In genomic region chrX:150225756-150226155, GRCh38 we compare ENCODE assay signal across 28 cellular contexts.
"Had no signal": no experiment of that assay in that cellular context is flagged by ENCODE, and none has a peak within 500 bp of the region (broad histone marks: within the 10 kb centered on the region; RNA-seq: fewer than 3 reads in every experiment).

No MANE protein-coding gene starts in this region.

- H3K4me1 ChIP-seq: adrenal gland, ascending aorta, esophagus squamous epithelium, left lung, testis, vagina had no signal

- H3K4me3 ChIP-seq: adrenal gland, ascending aorta, dorsolateral prefrontal cortex, esophagus squamous epithelium, gastrocnemius medialis, left lung, lung, testis, vagina had no signal

- FAIRE-seq: colon, small intestine had no signal

- H3K9me3 ChIP-seq: adrenal gland, ascending aorta, esophagus squamous epithelium, gastrocnemius medialis, left lung, testis, vagina had no signal

- H3K27me3 ChIP-seq: adrenal gland, ascending aorta, brain microvascular endothelial cell, esophagus squamous epithelium, gastrocnemius medialis, left lung, testis, vagina had no signal

- H3K36me3 ChIP-seq: adrenal gland, ascending aorta, brain microvascular endothelial cell, esophagus squamous epithelium, gastrocnemius medialis, left lung, vagina had no signal

- DNase-seq: activated CD4-positive, CD25-positive, alpha-beta regulatory T cell treated with anti-CD3 and anti-CD28 coated beads, Interleukin-2, amount 50 U/mL, for 72 hours; activated CD8-positive, alpha-beta memory T cell treated with anti-CD3 and anti-CD28 coated beads, Interleukin-2, amount 50 U/mL, for 48 hours; activated naive CD4-positive, alpha-beta T cell; activated T-cell treated with anti-CD3 and anti-CD28 coated beads, Interleukin-2, amount 50 U/mL, for 4 hours; adrenal gland; brain microvascular endothelial cell; central memory CD4-positive, alpha-beta T cell; dorsolateral prefrontal cortex; esophagus squamous epithelium; gastrocnemius medialis; hippocampal formation; immature natural killer cell; kidney glomerular epithelial cell; left lung; naive thymus-derived CD4-positive, alpha-beta T cell; occipital lobe; posterior cingulate gyrus; small intestine; stimulated activated CD4-positive, alpha-beta T cell treated with anti-CD3 and anti-CD28 coated beads, Interleukin-15, amount 100 ng/mL, for 24 hours; stimulated activated CD4-positive, alpha-beta T cell treated with anti-CD3 and anti-CD28 coated beads, Interleukin-2, amount 100 ng/mL, for 48 hours; stimulated activated naive CD4-positive, alpha-beta T cell; testis; trophoblast cell had no signal

- ATAC-seq: activated T-cell treated with anti-CD3 and anti-CD28 coated beads, Interleukin-2, amount 50 U/mL, for 4 hours; gastrocnemius medialis; left lung; naive thymus-derived CD4-positive, alpha-beta T cell; sciatic nerve had no signal

- H3K27ac ChIP-seq: adrenal gland, ascending aorta, brain microvascular endothelial cell, dorsolateral prefrontal cortex, esophagus squamous epithelium, gastrocnemius medialis, left lung, testis, vagina had no signal
